In the genomic region with DNA sequence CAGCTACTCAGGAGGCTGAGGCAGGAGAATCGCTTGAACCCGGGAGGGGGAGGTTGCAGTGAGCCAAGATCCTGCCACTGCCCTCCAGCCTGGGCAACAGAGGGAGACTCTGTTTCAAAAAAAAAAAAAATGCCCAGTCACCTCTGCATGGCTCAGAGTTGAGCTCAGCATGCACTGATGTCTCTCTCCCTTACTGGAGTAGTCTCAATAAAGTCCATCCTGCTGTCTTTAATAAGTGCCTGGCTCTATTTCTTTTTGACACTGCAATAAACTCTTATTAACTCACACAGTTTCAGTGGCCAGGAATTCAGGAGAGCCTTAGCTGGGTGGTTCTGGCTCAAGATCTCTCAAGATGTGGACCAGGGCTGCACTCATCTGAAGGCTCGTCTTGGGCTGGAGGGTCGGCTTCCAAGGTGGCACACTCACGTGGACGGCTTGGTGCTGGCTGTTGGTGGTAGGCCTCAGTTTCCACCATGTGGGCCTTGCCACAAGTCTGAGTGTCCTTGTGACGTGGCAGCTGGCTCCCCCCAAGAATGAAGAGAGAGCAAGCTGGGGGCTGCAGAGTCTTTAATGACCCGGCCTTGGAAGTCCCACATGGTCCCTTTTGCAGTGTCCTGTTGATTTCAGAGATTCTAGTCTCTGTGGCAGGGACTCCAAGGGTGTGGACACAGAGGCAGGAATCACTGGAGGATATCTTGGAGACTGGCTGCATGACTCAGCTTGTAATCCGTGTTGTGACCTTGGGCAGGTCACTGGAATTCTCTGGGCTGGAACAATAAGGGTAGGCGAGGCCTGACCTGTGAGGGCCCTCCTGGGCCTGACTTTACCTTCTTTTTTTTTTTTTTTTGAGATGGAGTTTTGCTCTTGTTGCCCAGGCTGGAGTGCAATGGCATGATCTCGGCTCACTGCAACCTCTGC, we compare ENCODE assay signal across 23 cellular contexts.
DNase-seq lines count a peak whose midpoint lies in the region; ATAC-seq, FAIRE-seq and TF ChIP-seq lines count a peak whose summit lies in the region.
"Had no signal": no experiment of that assay in that cellular context is flagged by ENCODE, and none has a peak within 500 bp of the region (broad histone marks: within the 10 kb centered on the region; RNA-seq: fewer than 3 reads in every experiment).

No MANE protein-coding gene starts in this region.

- H3K4me3 ChIP-seq in HCT116 (replicated peaks in 1 of 2; ENCODE audit: low read depth in 1 of 2, low read length in 2 of 2) (peak overlapping the region in 1 of 2 experiments; percentile 11; a peak in 1 of 4 replicates), fibroblast of the aortic adventitia (ENCODE audit: low read depth, low read length) (no peak overlapping the region), psoas muscle (no peak overlapping the region)
- H3K4me3 ChIP-seq: cardiac muscle cell, HAP-1, MG63 had no signal

- 0 out of 2 replicates have a peak overlapping the region, but pooled peaks have one; percentile 20 for H3K9ac ChIP-seq in HCT116 (ENCODE audit: low read length)

- H3K27ac ChIP-seq in HCT116 (ENCODE audit: low read depth, low read length): no peak overlapping the region
- H3K27ac ChIP-seq in psoas muscle: peak overlapping the region; percentile 47
- H3K27ac ChIP-seq: epithelial cell of prostate, upper lobe of left lung had no signal

- RAD21 ChIA-PET in HCT116 (lab: Charles Lee; ENCODE audit: low non-redundant PET in 1 of 2, low total read pairs in 2 of 2, uncharacterized antibody in 2 of 2, unreplicated experiment in 2 of 2): interaction anchor here in 1 of 2 experiments (0.7 kb wide), 1 partner anchor 48 kb away, joined by 3 read pairs; no protein-coding TSS in a partner anchor

- no TSS peak for BruUV-seq in HCT116 (replicated peaks; lab: Mats Ljungman, UMichigan)

- H3K36me3 ChIP-seq in HCT116 (ENCODE audit: control insufficient read depth in 1 of 2, insufficient read depth in 2 of 2, low read length in 2 of 2) (no peaks in the 10 kb centered on the region), psoas muscle (ENCODE audit: insufficient read depth in 1 of 2, low read depth in 1 of 2) (no peaks in the 10 kb centered on the region)
- H3K36me3 ChIP-seq: cardiac muscle cell, HAP-1, MG63, upper lobe of left lung had no signal

- POLR2A ChIA-PET in HCT116 (lab: Charles Lee): interaction anchor here (1.3 kb wide), 1 partner anchor 29 kb away, joined by 4 read pairs; no protein-coding TSS in a partner anchor

- FAIRE-seq in RCC 7860 (lab: Jason Lieb, UNC): peak; percentile 55

- no peaks in the 10 kb centered on the region for H3K9me2 ChIP-seq in HCT116 (ENCODE audit: insufficient read depth)

- 48 to 74% (median 53%) methylated on average over 11 of the region's 11 CpGs for WGBS in psoas muscle, 3 donors

- TF ChIP-seq RAD21 in HCT116 (IDR thresholded peaks at IDR 0.05; ENCODE audit: low read depth): no peak

- intact Hi-C loops in HCT116 (cut with micrococcal nuclease) (no loop called here), psoas muscle (cut with DNase I) (loop anchor here in 1 of 2 donors (5.0 kb wide), 1 partner anchor 59 kb away; no protein-coding TSS in a partner anchor)

- CTCF ChIA-PET in HCT116 (lab: Charles Lee): no interaction called here

- H2AFZ ChIP-seq in HCT116 (ENCODE audit: low read depth, low read length, poor library complexity, severe bottlenecking): peak overlapping the region; percentile 54

- no peaks in the 10 kb centered on the region for H3K27me3 ChIP-seq in HCT116 (ENCODE audit: insufficient read depth, low read length)
- H3K27me3 ChIP-seq in psoas muscle (ENCODE audit: insufficient read depth in 3 of 3, low read length in 2 of 3): no peaks in the 10 kb centered on the region
- H3K27me3 ChIP-seq: cardiac muscle cell, dorsolateral prefrontal cortex, MG63, upper lobe of left lung had no signal

- no peaks in the 10 kb centered on the region for H3K9me3 ChIP-seq in HCT116 (ENCODE audit: control insufficient read depth in 1 of 2, insufficient read depth in 1 of 2, low read depth in 1 of 2, low read length in 2 of 2)
- H3K9me3 ChIP-seq in psoas muscle: peaks cover 5% of the 10 kb centered on the region
- H3K9me3 ChIP-seq: HAP-1, MG63 had no signal

- no peaks in the 10 kb centered on the region for H3K79me2 ChIP-seq in HCT116 (ENCODE audit: insufficient read depth, low read length)

- TF ChIP-seq POLR2A in HCT116 (IDR thresholded peaks at IDR 0.05; ENCODE audit: borderline replicate concordance, extremely low read depth, insufficient read depth, insufficient read length): no peak

- no peak for DNase-seq in HCT116 (ENCODE audit: low read depth, low spot score)
- peak; percentile 42 for DNase-seq in RCC 7860 (ENCODE audit: low spot score)
- peak; percentile 40 for DNase-seq in fibroblast of the aortic adventitia (ENCODE audit: low read depth)
- DNase-seq in psoas muscle: no peak
- DNase-seq in activated CD4-positive, alpha-beta T cell treated with anti-CD3 and anti-CD28 coated beads for 1 hour: no peak
- DNase-seq in activated CD8-positive, alpha-beta memory T cell treated with anti-CD3 and anti-CD28 coated beads for 24 hours: no peak
- no peak for DNase-seq in GM03348 (ENCODE audit: low spot score)
- DNase-seq in DMS153 (lab: John Stamatoyannopoulos, UW): no peak
- DNase-seq: activated CD4-positive, alpha-beta T cell treated with anti-CD3 and anti-CD28 coated beads, Interleukin-2, amount 10 ng/mL, durations not matched to agents 7 days and 5 days; activated CD8-positive, alpha-beta memory T cell treated with anti-CD3 and anti-CD28 coated beads, Interleukin-2, amount 50 U/mL, for 48 hours; activated effector memory CD4-positive, alpha-beta T cell treated with anti-CD3 and anti-CD28 coated beads, Interleukin-2, amount 50 U/mL, for 16 hours; CD4-positive, alpha-beta memory T cell; DND-41; kidney glomerular epithelial cell; MG63; NCI-H1436; stimulated activated CD4-positive, alpha-beta T cell treated with anti-CD3 and anti-CD28 coated beads, Interleukin-4, amount 100 ng/mL, for 4 hours; stimulated activated naive CD8-positive, alpha-beta T cell treated with anti-CD3 and anti-CD28 coated beads, Interleukin-15, amount 100 ng/mL, for 72 hours had no signal

- ATAC-seq in HCT116: peak; percentile 72
- peak; percentile 33 to 65 (median 42) for ATAC-seq in psoas muscle
- ATAC-seq: stimulated activated naive CD8-positive, alpha-beta T cell treated with anti-CD3 and anti-CD28 coated beads, Interleukin-15, amount 100 ng/mL, for 72 hours had no signal

- peak overlapping the region; percentile 60 for H3K4me2 ChIP-seq in HCT116 (ENCODE audit: low read length)

- H3K4me1 ChIP-seq in HCT116 (ENCODE audit: control insufficient read depth in 1 of 2, insufficient read depth in 2 of 2, low read length in 2 of 2) (peaks cover 5 to 21% of the 10 kb centered on the region in 2 experiments), psoas muscle (peaks cover 6% of the 10 kb centered on the region)
- H3K4me1 ChIP-seq: HAP-1 had no signal

- no peaks in the 10 kb centered on the region for H4K20me1 ChIP-seq in HCT116 (ENCODE audit: insufficient read depth)

- TF ChIP-seq CTCF in HCT116 (IDR thresholded peaks at IDR 0.05 in 2 of 3, conservative IDR thresholded peaks at IDR 0.05 in 1 of 3; ENCODE audit: borderline replicate concordance in 1 of 3, insufficient read depth in 1 of 3, low read depth in 2 of 3, low read length in 2 of 3): no peak
- TF ChIP-seq CTCF in fibroblast of the aortic adventitia (IDR thresholded peaks at IDR 0.05; ENCODE audit: insufficient read depth, low read length): no peak
- TF ChIP-seq CTCF in psoas muscle (IDR thresholded peaks at IDR 0.05): no peak

TF ChIP-seq in HCT116, 20 proteins besides CTCF, POLR2A, EP300 and RAD21:
- peak; percentile 34; the same call in 1 of the 2 replicates for TF ChIP-seq ZFX (IDR thresholded peaks at IDR 0.05)
- no peak for TF ChIP-seq REST (IDR thresholded peaks at IDR 0.05; ENCODE audit: low read depth)

Comparison
In these comparisons a context has a peak if more than half of its experiments do, and no peak if none do; other contexts are left out.
1. DNase-seq: peak in RCC 7860 (single experiment) and fibroblast of the aortic adventitia (single experiment); none in HCT116 (single experiment), psoas muscle (0 of 2), activated CD4-positive, alpha-beta T cell treated with anti-CD3 and anti-CD28 coated beads for 1 hour (single experiment), activated CD8-positive, alpha-beta memory T cell treated with anti-CD3 and anti-CD28 coated beads for 24 hours (single experiment), GM03348 (single experiment) and DMS153 (single experiment).